19 cellular contexts compared by ENCODE assay signal in genomic region chr5:91150189-91150588, GRCh38.
DNase-seq lines count a peak whose midpoint lies in the region; ATAC-seq, FAIRE-seq and TF ChIP-seq lines count a peak whose summit lies in the region.
"Had no signal": no experiment of that assay in that cellular context is flagged by ENCODE, and none has a peak within 500 bp of the region (broad histone marks: within the 10 kb centered on the region; RNA-seq: fewer than 3 reads in every experiment).

No MANE protein-coding gene starts in this region.

- peaks cover 11% of the 10 kb centered on the region for H3K9me3 ChIP-seq in HepG2 (ENCODE audit: low read length)
- H3K9me3 ChIP-seq in right lobe of liver: no peaks in the 10 kb centered on the region
- no peaks in the 10 kb centered on the region for H3K9me3 ChIP-seq in kidney (ENCODE audit: control insufficient read depth in 1 of 2, low read length in 2 of 2)
- no peaks in the 10 kb centered on the region for H3K9me3 ChIP-seq in HAP-1
- H3K9me3 ChIP-seq: colonic mucosa had no signal

- no peak for TF ChIP-seq RAD21 in HepG2 (CRISPR knock-in tag; IDR thresholded peaks at IDR 0.05)

- peak overlapping the region in 3 of 5 experiments; percentile 25 to 54 (median 34) for H3K27ac Mint-ChIP-seq in brain
- H3K27ac Mint-ChIP-seq: neural progenitor cell had no signal

- in situ Hi-C loops in HepG2 (cut with HindIII; ENCODE audit: extremely low pct_ligation_motif_present, low pct_unique_long_range_greater_than_20kb) (no loop called here), HAP-1 (cut with MboI; ENCODE audit: low sequenced_read_pairs) (no loop called here)

- H3K36me3 ChIP-seq in HepG2 (replicated peaks in 1 of 2; ENCODE audit: control insufficient read depth in 1 of 2, insufficient read depth in 2 of 2, low read length in 2 of 2) (no peaks in the 10 kb centered on the region), right lobe of liver (no peaks in the 10 kb centered on the region), kidney (ENCODE audit: control insufficient read depth in 1 of 2, insufficient read depth in 2 of 2, low read length in 2 of 2) (no peaks in the 10 kb centered on the region), HAP-1 (replicated peaks) (peaks cover 6% of the 10 kb centered on the region)
- H3K36me3 ChIP-seq: colonic mucosa, neural progenitor cell had no signal

- TF ChIP-seq CTCF in HepG2 (CRISPR knock-in tag; IDR thresholded peaks at IDR 0.05) (no peak), right lobe of liver (IDR thresholded peaks at IDR 0.05) (no peak), brain (conservative IDR thresholded peaks at IDR 0.05) (no peak), kidney (IDR thresholded peaks at IDR 0.05; ENCODE audit: borderline replicate concordance, extremely low read depth, insufficient read depth) (no peak)

- ATAC-seq in HepG2: no peak
- ATAC-seq in right lobe of liver: no peak
- ATAC-seq in GM19452 (IDR thresholded peaks at IDR 0.05; ENCODE audit: unreplicated experiment): no peak

- intact Hi-C loops in HepG2 (cut with micrococcal nuclease; ENCODE audit: unreplicated experiment) (no loop called here), right lobe of liver (cut with DNase I) (no loop called here), kidney (cut with DNase I) (no loop called here)

- no peak overlapping the region for H3K4me2 ChIP-seq in HepG2 (ENCODE audit: low read depth, low read length)
- H3K4me2 ChIP-seq: KMS-11, neural progenitor cell had no signal

- DNase-seq in HepG2 (ENCODE audit: low spot score) (no peak), right lobe of liver (no peak), kidney (no peak), HAP-1 (ENCODE audit: low spot score in 2 of 2) (no peak), NCI-H526 treated with DMSO at 0.1 percent for 48 hours (lab: John Stamatoyannopoulos, UW) (no peak), globus pallidus (ENCODE audit: low spot score) (no peak)
- DNase-seq: activated CD4-positive, alpha-beta T cell treated with anti-CD3 and anti-CD28 coated beads for 1 hour; activated T-cell treated with anti-CD3 and anti-CD28 coated beads for 4 hours; colonic mucosa; HCEC 1CT; NCI-H1694; NCI-H524; stimulated activated naive CD4-positive, alpha-beta T cell treated with Interleukin-2 at 50 U/mL for 16 hours; T-helper 1 cell had no signal

- H2AFZ ChIP-seq in HepG2 (ENCODE audit: low read length): no peak overlapping the region
- H2AFZ ChIP-seq: neural progenitor cell had no signal

- no peak overlapping the region for H3K9ac ChIP-seq in HepG2 (ENCODE audit: insufficient read depth, low read depth, low read length)
- no peak overlapping the region for H3K9ac ChIP-seq in kidney (ENCODE audit: low read length in 2 of 2)
- H3K9ac ChIP-seq: KMS-11, neural progenitor cell had no signal

- H3K27me3 ChIP-seq in HepG2 (ENCODE audit: control insufficient read depth in 1 of 2, insufficient read depth in 2 of 2, low read length in 2 of 2): no peaks in the 10 kb centered on the region
- H3K27me3 ChIP-seq in right lobe of liver: no peaks in the 10 kb centered on the region
- H3K27me3 ChIP-seq in HAP-1 (ENCODE audit: low read depth): no peaks in the 10 kb centered on the region
- H3K27me3 ChIP-seq: colonic mucosa, neural progenitor cell had no signal

- no peak overlapping the region for H3K4me3 Mint-ChIP-seq in brain
- H3K4me3 Mint-ChIP-seq: neural progenitor cell had no signal

- 19% methylated on average over 2 of the region's 2 CpGs for WGBS in HepG2 (ENCODE audit: low lambda C conversion rate)
- 62% methylated on average over 2 of the region's 2 CpGs for WGBS in right lobe of liver (ENCODE audit: insufficient coverage, low coverage, low lambda C conversion rate, missing lambda C conversion rate)

- BruUV-seq in HepG2 (replicated peaks; lab: Mats Ljungman, UMichigan): no TSS peak

- H4K20me1 ChIP-seq in HepG2 (ENCODE audit: insufficient read depth, low read length): no peaks in the 10 kb centered on the region

- POLR2A ChIA-PET in HepG2 (lab: Yijun Ruan, JAX): no interaction called here

- TF ChIP-seq EP300 in HepG2 (IDR thresholded peaks at IDR 0.05; ENCODE audit: low read depth in 2 of 2, low read length in 2 of 2) (no peak), HepG2 (CRISPR knock-in tag; IDR thresholded peaks at IDR 0.05; ENCODE audit: borderline replicate concordance) (no peak)

- peaks cover 21% of the 10 kb centered on the region for H3K36me3 Mint-ChIP-seq in brain

- no peaks in the 10 kb centered on the region for H3K27me3 Mint-ChIP-seq in brain

- no peak for TF ChIP-seq POLR2A in HepG2 (IDR thresholded peaks at IDR 0.05; ENCODE audit: insufficient read depth in 1 of 2, low read depth in 2 of 2, low read length in 2 of 2)
- no peak for TF ChIP-seq POLR2A in right lobe of liver (IDR thresholded peaks at IDR 0.05)

- H3K4me1 ChIP-seq in HepG2 (ENCODE audit: insufficient read depth, low read length): no peaks in the 10 kb centered on the region
- H3K4me1 ChIP-seq in right lobe of liver: peaks cover 0 to 22% (median 4%) of the 10 kb centered on the region in 4 donors
- no peaks in the 10 kb centered on the region for H3K4me1 ChIP-seq in kidney (ENCODE audit: control insufficient read depth in 1 of 2, insufficient read depth in 1 of 2, low read depth in 1 of 2, low read length in 2 of 2)
- H3K4me1 ChIP-seq in HAP-1: peaks cover 2% of the 10 kb centered on the region
- H3K4me1 ChIP-seq: neural progenitor cell had no signal

- peaks cover 4 to 8% (median 6%) of the 10 kb centered on the region in 5 experiments for H3K9me3 Mint-ChIP-seq in brain

- CTCF ChIA-PET in HepG2 (lab: Yijun Ruan, JAX; ENCODE audit: low intra/inter-chr PET ratio, low total read pairs): no interaction called here

- H3K79me2 ChIP-seq in HepG2 (ENCODE audit: insufficient read depth, low read length): no peaks in the 10 kb centered on the region

- peak; percentile 84 for FAIRE-seq in HepG2 (lab: Jason Lieb, UNC)
- FAIRE-seq in kidney (lab: Jason Lieb, UNC): peak; percentile 74

- H3K4me3 ChIP-seq in HepG2 (replicated peaks in 1 of 3; ENCODE audit: insufficient read depth in 1 of 3, low read depth in 2 of 3, low read length in 3 of 3) (no peak overlapping the region), right lobe of liver (no peak overlapping the region), kidney (ENCODE audit: low read length in 2 of 2) (no peak overlapping the region), HAP-1 (no peak overlapping the region)
- H3K4me3 ChIP-seq: colonic mucosa, lung, neural progenitor cell had no signal

- H3K27ac ChIP-seq in HepG2 (ENCODE audit: extremely low read length, insufficient read depth, low read length): no peak overlapping the region
- no peak overlapping the region for H3K27ac ChIP-seq in right lobe of liver
- no peak overlapping the region for H3K27ac ChIP-seq in kidney (ENCODE audit: low read depth in 2 of 2, low read length in 2 of 2)
- H3K27ac ChIP-seq: colonic mucosa, KMS-11, neural progenitor cell had no signal

- peaks cover 31% of the 10 kb centered on the region for H3K4me1 Mint-ChIP-seq in brain

TF ChIP-seq in HepG2, 621 proteins besides CTCF, POLR2A, EP300 and RAD21 (continues in another document):
- TF ChIP-seq ZNF207 (IDR thresholded peaks at IDR 0.05; ENCODE audit: borderline replicate concordance) (no peak), PRDM15 (CRISPR knock-in tag; IDR thresholded peaks at IDR 0.05) (no peak), NPAS2 (CRISPR knock-in tag; IDR thresholded peaks at IDR 0.05; ENCODE audit: borderline replicate concordance) (no peak), PHF20 (CRISPR knock-in tag; IDR thresholded peaks at IDR 0.05) (no peak), TGIF2 (CRISPR knock-in tag; IDR thresholded peaks at IDR 0.05) (no peak), ZBTB33 (CRISPR knock-in tag; IDR thresholded peaks at IDR 0.05) (no peak)
